Comparison of ENCODE assay signal across 2 cellular contexts in the genomic region with DNA sequence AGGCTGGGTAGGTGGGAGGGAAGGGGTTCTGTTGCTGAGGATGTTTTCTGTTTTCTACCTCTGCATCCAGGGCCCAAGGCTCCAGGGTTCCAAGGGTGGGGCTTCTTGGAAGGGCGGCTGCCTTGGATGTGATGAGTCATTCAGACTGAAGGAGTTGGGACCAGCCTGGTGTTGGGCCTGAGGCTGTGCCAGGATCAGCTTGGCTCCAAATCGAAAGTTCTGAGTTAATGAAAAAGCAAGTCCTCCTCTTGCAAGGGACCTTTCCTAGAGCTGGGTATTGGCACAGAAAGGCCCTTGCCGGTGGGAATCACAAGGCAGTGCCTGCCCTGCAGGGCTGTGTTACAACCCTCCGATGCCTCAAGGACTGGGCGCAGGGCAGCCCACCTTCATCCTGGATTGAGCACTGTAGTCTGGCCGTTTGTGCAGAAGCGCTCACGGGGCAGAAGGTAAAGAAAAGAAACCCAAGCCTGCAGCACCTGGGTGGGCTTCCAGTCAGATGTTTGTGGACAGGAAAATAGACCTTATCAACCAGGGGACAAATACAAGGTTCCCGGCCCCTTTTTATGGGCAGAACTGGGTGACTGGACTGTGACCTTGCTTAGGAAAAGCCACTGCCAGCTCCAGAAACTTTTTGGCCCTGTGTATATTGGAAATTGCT.
TF ChIP-seq lines count a peak whose summit lies in the region.

No MANE protein-coding gene starts in this region.

TF ChIP-seq in A549, 52 proteins besides CTCF, POLR2A, EP300 and RAD21 (continues in another document):
- no peak for TF ChIP-seq EHF (CRISPR knock-in tag; IDR thresholded peaks at IDR 0.05)
- no peak for TF ChIP-seq CBX2 (IDR thresholded peaks at IDR 0.05; ENCODE audit: borderline replicate concordance, low read depth)
- 0 out of 3 replicates have a peak, but pooled peaks have one; percentile 33 for TF ChIP-seq SMC3 (IDR thresholded peaks at IDR 0.05)
- peak; percentile 95 for TF ChIP-seq MAFK (IDR thresholded peaks at IDR 0.05; ENCODE audit: partially characterized antibody)
- TF ChIP-seq, protein P1, sequence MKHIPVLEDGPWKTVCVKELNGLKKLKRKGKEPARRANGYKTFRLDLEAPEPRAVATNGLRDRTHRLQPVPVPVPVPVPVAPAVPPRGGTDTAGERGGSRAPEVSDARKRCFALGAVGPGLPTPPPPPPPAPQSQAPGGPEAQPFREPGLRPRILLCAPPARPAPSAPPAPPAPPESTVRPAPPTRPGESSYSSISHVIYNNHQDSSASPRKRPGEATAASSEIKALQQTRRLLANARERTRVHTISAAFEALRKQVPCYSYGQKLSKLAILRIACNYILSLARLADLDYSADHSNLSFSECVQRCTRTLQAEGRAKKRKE (CRISPR knock-in tag; IDR thresholded peaks at IDR 0.05; ENCODE audit: low read depth), result 0 out of 2 replicates have a peak, but pooled peaks have one; percentile 2
- TF ChIP-seq ESRRA (IDR thresholded peaks at IDR 0.05; ENCODE audit: borderline replicate concordance, low read length), result no peak
- no peak for TF ChIP-seq HEYL (CRISPR knock-in tag; IDR thresholded peaks at IDR 0.05)
- peak; percentile 78 for TF ChIP-seq JUNB (IDR thresholded peaks at IDR 0.05)
- no peak for TF ChIP-seq EHMT2 (IDR thresholded peaks at IDR 0.05; ENCODE audit: low read depth)
- 0 out of 2 replicates have a peak, but pooled peaks have one; percentile 62 for TF ChIP-seq HOXA7 (CRISPR knock-in tag; IDR thresholded peaks at IDR 0.05)
- no peak; a peak in 2 of 5 replicates for TF ChIP-seq JUN (IDR thresholded peaks at IDR 0.05)
- TF ChIP-seq ZC3H11A (IDR thresholded peaks at IDR 0.05), result no peak
- TF ChIP-seq, protein P2, sequence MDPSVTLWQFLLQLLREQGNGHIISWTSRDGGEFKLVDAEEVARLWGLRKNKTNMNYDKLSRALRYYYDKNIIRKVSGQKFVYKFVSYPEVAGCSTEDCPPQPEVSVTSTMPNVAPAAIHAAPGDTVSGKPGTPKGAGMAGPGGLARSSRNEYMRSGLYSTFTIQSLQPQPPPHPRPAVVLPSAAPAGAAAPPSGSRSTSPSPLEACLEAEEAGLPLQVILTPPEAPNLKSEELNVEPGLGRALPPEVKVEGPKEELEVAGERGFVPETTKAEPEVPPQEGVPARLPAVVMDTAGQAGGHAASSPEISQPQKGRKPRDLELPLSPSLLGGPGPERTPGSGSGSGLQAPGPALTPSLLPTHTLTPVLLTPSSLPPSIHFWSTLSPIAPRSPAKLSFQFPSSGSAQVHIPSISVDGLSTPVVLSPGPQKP (IDR thresholded peaks at IDR 0.05; ENCODE audit: low read depth, low read length), result no peak
- TF ChIP-seq KDM1A (IDR thresholded peaks at IDR 0.05; ENCODE audit: low read depth), result no peak
- TF ChIP-seq ZSCAN20 (CRISPR knock-in tag; IDR thresholded peaks at IDR 0.05), result no peak
- TF ChIP-seq RARB (CRISPR knock-in tag; IDR thresholded peaks at IDR 0.05), result no peak
- TF ChIP-seq, protein P3, sequence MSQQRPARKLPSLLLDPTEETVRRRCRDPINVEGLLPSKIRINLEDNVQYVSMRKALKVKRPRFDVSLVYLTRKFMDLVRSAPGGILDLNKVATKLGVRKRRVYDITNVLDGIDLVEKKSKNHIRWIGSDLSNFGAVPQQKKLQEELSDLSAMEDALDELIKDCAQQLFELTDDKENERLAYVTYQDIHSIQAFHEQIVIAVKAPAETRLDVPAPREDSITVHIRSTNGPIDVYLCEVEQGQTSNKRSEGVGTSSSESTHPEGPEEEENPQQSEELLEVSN (IDR thresholded peaks at IDR 0.05; ENCODE audit: borderline replicate concordance, low read depth), result 0 out of 2 replicates have a peak, but pooled peaks have one; percentile 26
- no peak for TF ChIP-seq ZFP36 (IDR thresholded peaks at IDR 0.05; ENCODE audit: borderline replicate concordance, partially characterized antibody)
- no peak for TF ChIP-seq CHD4 (IDR thresholded peaks at IDR 0.05; ENCODE audit: borderline replicate concordance)
- no peak for TF ChIP-seq CBX8 (IDR thresholded peaks at IDR 0.05)
- TF ChIP-seq POLR2AphosphoS2 (conservative IDR thresholded peaks at IDR 0.05; ENCODE audit: low read length), result no peak
- no peak for TF ChIP-seq USF2 (IDR thresholded peaks at IDR 0.05)
- TF ChIP-seq CEBPB (IDR thresholded peaks at IDR 0.05), result peak; percentile 40 to 77; a peak in 3 of 4 replicates
- TF ChIP-seq FOSL2 (IDR thresholded peaks at IDR 0.05), result peak; percentile 83
- peak; percentile 99 for TF ChIP-seq FOSL2 (CRISPR knock-in tag; IDR thresholded peaks at IDR 0.05)
- TF ChIP-seq NPAS2 (CRISPR knock-in tag; IDR thresholded peaks at IDR 0.05; ENCODE audit: borderline replicate concordance), result no peak
- no peak for TF ChIP-seq HES2 (IDR thresholded peaks at IDR 0.05)
- TF ChIP-seq ZNF302 (CRISPR knock-in tag; IDR thresholded peaks at IDR 0.05), result no peak
- TF ChIP-seq BHLHE40 (IDR thresholded peaks at IDR 0.05; ENCODE audit: low read depth, low read length), result no peak
- TF ChIP-seq HDAC2 (IDR thresholded peaks at IDR 0.05), result no peak
- TF ChIP-seq TFCP2L1 (CRISPR knock-in tag; IDR thresholded peaks at IDR 0.05), result no peak
- TF ChIP-seq TP53 (CRISPR knock-in tag; IDR thresholded peaks at IDR 0.05), result no peak
- peak; percentile 62; the same call in 1 of the 2 replicates for TF ChIP-seq PBX3 (IDR thresholded peaks at IDR 0.05)
- no peak for TF ChIP-seq FOXS1 (CRISPR knock-in tag; IDR thresholded peaks at IDR 0.05)

TF ChIP-seq in endothelial cell of umbilical vein, 7 proteins besides CTCF, POLR2A, EP300 and RAD21:
- TF ChIP-seq FOS (IDR thresholded peaks at IDR 0.05; ENCODE audit: borderline replicate concordance, insufficient read depth, low read length), result peak; percentile 68
- TF ChIP-seq GATA2 (IDR thresholded peaks at IDR 0.05; ENCODE audit: insufficient read depth, insufficient read length, low read depth, low read length), result no peak
- TF ChIP-seq EZH2 (IDR thresholded peaks at IDR 0.05; ENCODE audit: borderline replicate concordance, low read depth, low read length, severe bottlenecking), result no peak
- peak; percentile 8 for TF ChIP-seq JUN (IDR thresholded peaks at IDR 0.05; ENCODE audit: borderline replicate concordance, insufficient read depth, insufficient read length, low read depth)
TF ChIP-seq in endothelial cell of umbilical vein: peak in this region for 2.
